ENCODE assay signal across 15 cellular contexts in genomic region chr9:77013932-77014596, GRCh38. TPM values are rescaled to one million over a fixed set of nuclear protein-coding genes. Genes with fewer than 3 reads are reported as not detected.
A peak's percentile ranks its signal among the peaks of the same experiment; 100 is the strongest.
DNase-seq lines count a peak whose midpoint lies in the region; ATAC-seq and TF ChIP-seq lines count a peak whose summit lies in the region.
"Had no signal": no experiment of that assay in that cellular context is flagged by ENCODE, and none has a peak within 500 bp of the region (broad histone marks: within the 10 kb centered on the region; RNA-seq: fewer than 3 reads in every experiment).

No MANE protein-coding gene starts in this region.

- no peak overlapping the region for H3K18ac ChIP-seq in mesenchymal stem cell (ENCODE audit: low read depth in 1 of 2, low read length in 2 of 2)

- H3K9me3 ChIP-seq in mesenchymal stem cell (ENCODE audit: control insufficient read depth, low read length), result peaks cover 3% of the 10 kb centered on the region
- H3K9me3 ChIP-seq: pancreas, thoracic aorta had no signal

- H3K23ac ChIP-seq in mesenchymal stem cell (ENCODE audit: low read length in 2 of 2), result no peak overlapping the region

- H2BK15ac ChIP-seq in mesenchymal stem cell (ENCODE audit: low read depth, poor library complexity, severe bottlenecking), result no peak overlapping the region

- H2BK12ac ChIP-seq in mesenchymal stem cell (ENCODE audit: low read length in 2 of 2), result no peak overlapping the region

- H4K8ac ChIP-seq in mesenchymal stem cell (ENCODE audit: low read length), result no peak overlapping the region

- no peak overlapping the region for H2AK5ac ChIP-seq in mesenchymal stem cell (ENCODE audit: low read length, severe bottlenecking)

- CTCF ChIA-PET in activated CD4-positive, alpha-beta T cell treated with anti-CD3 and anti-CD28 coated beads, Interleukin-2, amount 10 ng/mL, durations not matched to agents 7 days and 5 days (lab: Charles Lee), result interaction anchor here (1.1 kb wide), 1 partner anchor 12 kb away, joined by 3 read pairs; no protein-coding TSS in a partner anchor

- peak overlapping the region; percentile 25 for H3K27ac Mint-ChIP-seq in activated CD4-positive, alpha-beta T cell treated with anti-CD3 and anti-CD28 coated beads, Interleukin-2, amount 10 ng/mL, durations not matched to agents 7 days and 5 days
- H3K27ac Mint-ChIP-seq in GM23338 (no peak overlapping the region), endothelial cell (ENCODE audit: unreplicated experiment) (no peak overlapping the region), osteocyte (ENCODE audit: unreplicated experiment) (no peak overlapping the region)

- peaks cover 12% of the 10 kb centered on the region for H3K4me1 Mint-ChIP-seq in activated CD4-positive, alpha-beta T cell treated with anti-CD3 and anti-CD28 coated beads, Interleukin-2, amount 10 ng/mL, durations not matched to agents 7 days and 5 days
- H3K4me1 Mint-ChIP-seq in GM23338 (peaks cover 56% of the 10 kb centered on the region), endothelial cell (ENCODE audit: unreplicated experiment) (peaks cover 29% of the 10 kb centered on the region), osteocyte (ENCODE audit: unreplicated experiment) (peaks cover 34% of the 10 kb centered on the region)

- H3K9ac ChIP-seq in mesenchymal stem cell (ENCODE audit: low read length), result no peak overlapping the region

- no peaks in the 10 kb centered on the region for H3K79me1 ChIP-seq in mesenchymal stem cell (replicated peaks; ENCODE audit: low read length, poor library complexity, severe bottlenecking)

- H3K4me3 ChIP-seq in GM23338 (peak overlapping the region; percentile 63), mesenchymal stem cell (ENCODE audit: insufficient read depth in 1 of 2, low read depth in 1 of 2, low read length in 2 of 2) (peak overlapping the region in 1 of 2 experiments; percentile 39)
- H3K4me3 ChIP-seq: pancreas, thoracic aorta had no signal

- POLR2A ChIA-PET in activated CD4-positive, alpha-beta T cell treated with anti-CD3 and anti-CD28 coated beads, Interleukin-2, amount 10 ng/mL, durations not matched to agents 7 days and 5 days (lab: Charles Lee), result no interaction called here

- H3K27me3 Mint-ChIP-seq in activated CD4-positive, alpha-beta T cell treated with anti-CD3 and anti-CD28 coated beads, Interleukin-2, amount 10 ng/mL, durations not matched to agents 7 days and 5 days, result peaks cover 83% of the 10 kb centered on the region
- H3K27me3 Mint-ChIP-seq in GM23338 (ENCODE audit: insufficient read depth, low read depth, poor library complexity) (peaks cover 90% of the 10 kb centered on the region), endothelial cell (ENCODE audit: unreplicated experiment) (peaks cover 53% of the 10 kb centered on the region), osteocyte (ENCODE audit: unreplicated experiment) (peaks cover 92% of the 10 kb centered on the region)

- no peak overlapping the region for H3K4ac ChIP-seq in mesenchymal stem cell (ENCODE audit: low read depth in 1 of 2, low read length in 2 of 2)

- H3K4me1 ChIP-seq in GM23338 (ENCODE audit: insufficient read depth), result peaks cover 59% of the 10 kb centered on the region
- H3K4me1 ChIP-seq in mesenchymal stem cell (ENCODE audit: control insufficient read depth, insufficient read depth, low read depth, low read length), result peaks cover 33% of the 10 kb centered on the region

- H3K36me3 Mint-ChIP-seq in activated CD4-positive, alpha-beta T cell treated with anti-CD3 and anti-CD28 coated beads, Interleukin-2, amount 10 ng/mL, durations not matched to agents 7 days and 5 days (ENCODE audit: low read depth), result peaks cover 6% of the 10 kb centered on the region
- H3K36me3 Mint-ChIP-seq in GM23338 (ENCODE audit: low read depth) (peaks cover 3% of the 10 kb centered on the region; the same call in 1 of the 3 replicates), endothelial cell (ENCODE audit: low read depth, unreplicated experiment) (peaks cover 7% of the 10 kb centered on the region), osteocyte (ENCODE audit: unreplicated experiment) (no peaks in the 10 kb centered on the region)

- H3F3A ChIP-seq in GM23338 (replicated peaks; ENCODE audit: low read depth), result peaks cover 42% of the 10 kb centered on the region

- peak overlapping the region; percentile 30 for H3K4me3 Mint-ChIP-seq in activated CD4-positive, alpha-beta T cell treated with anti-CD3 and anti-CD28 coated beads, Interleukin-2, amount 10 ng/mL, durations not matched to agents 7 days and 5 days
- H3K4me3 Mint-ChIP-seq in GM23338, result peak overlapping the region; percentile 82
- H3K4me3 Mint-ChIP-seq in endothelial cell (ENCODE audit: unreplicated experiment), result peak overlapping the region; percentile 44
- no peak overlapping the region for H3K4me3 Mint-ChIP-seq in osteocyte (ENCODE audit: unreplicated experiment)

- WGBS in mesenchymal stem cell, result 2% methylated on average over 27 of the region's 46 CpGs

- no peak overlapping the region for H3K14ac ChIP-seq in mesenchymal stem cell (ENCODE audit: low read length in 2 of 2)

- DNase-seq in activated CD4-positive, alpha-beta T cell treated with anti-CD3 and anti-CD28 coated beads, Interleukin-2, amount 10 ng/mL, durations not matched to agents 7 days and 5 days, result no peak
- no peak for DNase-seq in activated CD4-positive, alpha-beta T cell treated with anti-CD3 and anti-CD28 coated beads for 48 hours
- DNase-seq in GM23338 (ENCODE audit: low spot score) (peak; percentile 62), endothelial cell (ENCODE audit: low spot score) (peak; percentile 15), osteocyte (ENCODE audit: extremely low spot score, unreplicated experiment) (peak; percentile 79), mesenchymal stem cell (no peak), NCI-H1694 treated with DMSO at 0.1 percent for 48 hours (lab: John Stamatoyannopoulos, UW) (no peak), NCI-H2081 treated with DMSO at 0.1 percent for 48 hours (lab: John Stamatoyannopoulos, UW) (no peak)
- DNase-seq: NCI-H2107; pancreas; stimulated activated CD4-positive, alpha-beta T cell treated with anti-CD3 and anti-CD28 coated beads, Interleukin-15, amount 100 ng/mL, for 24 hours had no signal

- peaks cover 94% of the 10 kb centered on the region for H3K27me3 ChIP-seq in GM23338 (ENCODE audit: insufficient read depth)
- peaks cover 85 to 97% of the 10 kb centered on the region in 2 experiments for H3K27me3 ChIP-seq in mesenchymal stem cell (ENCODE audit: control insufficient read depth in 1 of 2, insufficient read depth in 1 of 2, low read length in 2 of 2)

- H3K79me2 ChIP-seq in GM23338 (replicated peaks; ENCODE audit: insufficient read depth), result no peaks in the 10 kb centered on the region

- no peak overlapping the region for H2BK5ac ChIP-seq in mesenchymal stem cell (ENCODE audit: low read depth, low read length, poor library complexity, severe bottlenecking)

- TF ChIP-seq CTCF in GM23338 (conservative IDR thresholded peaks at IDR 0.05; ENCODE audit: low read depth in 2 of 2) (no peak), endothelial cell (IDR thresholded peaks at IDR 0.05; ENCODE audit: unreplicated experiment) (no peak), osteocyte (IDR thresholded peaks at IDR 0.05) (no peak)

- H3K27ac ChIP-seq in GM23338 (ENCODE audit: low read depth) (no peak overlapping the region), mesenchymal stem cell (ENCODE audit: low read length, poor library complexity, severe bottlenecking) (no peak overlapping the region)
- H3K27ac ChIP-seq: pancreas had no signal

- no peaks in the 10 kb centered on the region; the same call in 1 of the 2 replicates for H4K20me1 ChIP-seq in GM23338 (replicated peaks; ENCODE audit: insufficient read depth)

- peak; percentile 3 for ATAC-seq in GM23338
- ATAC-seq: pancreas had no signal

- H3K36me3 ChIP-seq in GM23338 (ENCODE audit: insufficient read depth) (no peaks in the 10 kb centered on the region), mesenchymal stem cell (ENCODE audit: control insufficient read depth in 1 of 2, insufficient read depth in 2 of 2, low read depth in 1 of 2, low read length in 2 of 2) (no peaks in the 10 kb centered on the region)
- H3K36me3 ChIP-seq: pancreas, thoracic aorta had no signal

- no peaks in the 10 kb centered on the region for H3K9me2 ChIP-seq in GM23338 (ENCODE audit: insufficient read depth)

- H3K9me3 Mint-ChIP-seq in activated CD4-positive, alpha-beta T cell treated with anti-CD3 and anti-CD28 coated beads, Interleukin-2, amount 10 ng/mL, durations not matched to agents 7 days and 5 days, result no peaks in the 10 kb centered on the region
- H3K9me3 Mint-ChIP-seq in GM23338 (peaks cover 6% of the 10 kb centered on the region), endothelial cell (ENCODE audit: unreplicated experiment) (peaks cover 6% of the 10 kb centered on the region), osteocyte (ENCODE audit: unreplicated experiment) (no peaks in the 10 kb centered on the region)

- H3K4me2 ChIP-seq in GM23338, result peak overlapping the region; percentile 81
- no peak overlapping the region for H3K4me2 ChIP-seq in mesenchymal stem cell (ENCODE audit: low read length, poor library complexity, severe bottlenecking)

- H2BK120ac ChIP-seq in mesenchymal stem cell (ENCODE audit: low read depth, low read length), result no peak overlapping the region

- H4K91ac ChIP-seq in mesenchymal stem cell (ENCODE audit: low read length), result no peak overlapping the region

- H2AFZ ChIP-seq in GM23338 (peak overlapping the region; percentile 97), mesenchymal stem cell (ENCODE audit: low read depth, low read length) (no peak overlapping the region)

RNA-seq across cellular contexts. Expression of gene FOXB2, which starts 5.4 kb away (rescaled TPM):
- not detected for total RNA-seq in activated CD4-positive, alpha-beta T cell treated with anti-CD3 and anti-CD28 coated beads, Interleukin-2, amount 10 ng/mL, durations not matched to agents 7 days and 5 days
- total RNA-seq in GM23338 (2014; rRNA removed; shearing (Covaris generic)), result not detected in 2 replicates
- polyA plus RNA-seq in GM23338 (2016; fragmentation: Nextera tagmentation; extraction: Ambion mirVana), result not detected in 2 replicates
- total RNA-seq in endothelial cell (ENCODE audit: unreplicated experiment), result not detected
- not detected in 2 replicates for total RNA-seq in osteocyte
- not detected for polyA plus RNA-seq in mesenchymal stem cell (2013, experiment 1 of 2)
- polyA plus RNA-seq in mesenchymal stem cell (2013, experiment 2 of 2), result not detected
- total RNA-seq: dermis microvascular lymphatic vessel endothelial cell, lung microvascular endothelial cell, M059J, pancreas, thoracic aorta had no signal
- polyA plus RNA-seq: pancreas had no signal

Comparison
In these comparisons a context has a peak if more than half of its experiments do, and no peak if none do; other contexts are left out.
1. DNase-seq: peak in GM23338 (single experiment), endothelial cell (single experiment) and osteocyte (single experiment); none in activated CD4-positive, alpha-beta T cell treated with anti-CD3 and anti-CD28 coated beads, Interleukin-2, amount 10 ng/mL, durations not matched to agents 7 days and 5 days (single experiment), activated CD4-positive, alpha-beta T cell treated with anti-CD3 and anti-CD28 coated beads for 48 hours (single experiment), mesenchymal stem cell (single experiment), NCI-H1694 treated with DMSO at 0.1 percent for 48 hours (single experiment) and NCI-H2081 treated with DMSO at 0.1 percent for 48 hours (single experiment).